Comparison of ENCODE assay signal across 1 cellular context in genomic region chr1:3796215-3797193, GRCh38.
TF ChIP-seq lines count a peak whose summit lies in the region.

Gene LRRC47, minus strand, starts transcription at chr1:3796498. Its CDS starts 22 bp downstream, at chr1:3796476.

TF ChIP-seq in HepG2, 621 proteins besides CTCF, POLR2A, EP300 and RAD21 (continued from another document and continues in another):
- peak; percentile 87 for TF ChIP-seq ZHX2 (IDR thresholded peaks at IDR 0.05; ENCODE audit: low read depth)
- no peak for TF ChIP-seq ZHX2 (CRISPR knock-in tag; IDR thresholded peaks at IDR 0.05; ENCODE audit: borderline replicate concordance)
- peak; percentile 97 for TF ChIP-seq SPEN (CRISPR knock-in tag; IDR thresholded peaks at IDR 0.05; ENCODE audit: low read depth)
- peak; percentile 95 for TF ChIP-seq HOXA3 (CRISPR knock-in tag; IDR thresholded peaks at IDR 0.05)
- no peak for TF ChIP-seq ZNF362 (CRISPR knock-in tag; IDR thresholded peaks at IDR 0.05; ENCODE audit: borderline replicate concordance)
- no peak for TF ChIP-seq ZC3H4 (CRISPR knock-in tag; IDR thresholded peaks at IDR 0.05; ENCODE audit: borderline replicate concordance)
- TF ChIP-seq ZC3H13 (CRISPR knock-in tag; IDR thresholded peaks at IDR 0.05): no peak; the same call in 1 of the 2 replicates
- no peak for TF ChIP-seq U2AF2 (IDR thresholded peaks at IDR 0.05; ENCODE audit: low read depth, low read length)
- no peak for TF ChIP-seq SMYD3 (CRISPR knock-in tag; IDR thresholded peaks at IDR 0.05)
- no peak for TF ChIP-seq CREBL2 (CRISPR knock-in tag; IDR thresholded peaks at IDR 0.05; ENCODE audit: borderline replicate concordance)
- TF ChIP-seq NRL (CRISPR knock-in tag; IDR thresholded peaks at IDR 0.05; ENCODE audit: borderline replicate concordance): no peak
- peak; percentile 98 for TF ChIP-seq U2AF1 (optimal IDR thresholded peaks at IDR 0.05; ENCODE audit: low read depth, low read length)
- no peak; the same call in 1 of the 2 replicates for TF ChIP-seq ZNF335 (CRISPR knock-in tag; IDR thresholded peaks at IDR 0.05)
- TF ChIP-seq ARHGAP35 (CRISPR knock-in tag; IDR thresholded peaks at IDR 0.05; ENCODE audit: borderline replicate concordance): 0 out of 2 replicates have a peak, but pooled peaks have one; percentile 32
- TF ChIP-seq ZNF354B (CRISPR knock-in tag; IDR thresholded peaks at IDR 0.05): no peak
- TF ChIP-seq FOXP1 (IDR thresholded peaks at IDR 0.05): no peak
- peak; percentile 43 for TF ChIP-seq FOXP1 (CRISPR knock-in tag; IDR thresholded peaks at IDR 0.05)
- TF ChIP-seq ARID4A (CRISPR knock-in tag; IDR thresholded peaks at IDR 0.05; ENCODE audit: borderline replicate concordance): peak; percentile 95; the same call in 1 of the 2 replicates
- no peak for TF ChIP-seq GPBP1L1 (CRISPR knock-in tag; IDR thresholded peaks at IDR 0.05)
- TF ChIP-seq NFYB (CRISPR knock-in tag; IDR thresholded peaks at IDR 0.05): 0 out of 2 replicates have a peak, but pooled peaks have one; percentile 26
- no peak for TF ChIP-seq HINFP (CRISPR knock-in tag; IDR thresholded peaks at IDR 0.05; ENCODE audit: low read depth)
- no peak for TF ChIP-seq NPAS2 (CRISPR knock-in tag; IDR thresholded peaks at IDR 0.05; ENCODE audit: borderline replicate concordance)
- TF ChIP-seq ZNF33B (CRISPR knock-in tag; IDR thresholded peaks at IDR 0.05): no peak
- TF ChIP-seq DBP (CRISPR knock-in tag; IDR thresholded peaks at IDR 0.05; ENCODE audit: not compliant biosample characterization): peak; percentile 38
- 0 out of 2 replicates have a peak, but pooled peaks have one; percentile 25 for TF ChIP-seq CHCHD3 (CRISPR knock-in tag; IDR thresholded peaks at IDR 0.05)
- no peak for TF ChIP-seq MLLT10 (CRISPR knock-in tag; IDR thresholded peaks at IDR 0.05)
- TF ChIP-seq ZNF530 (CRISPR knock-in tag; IDR thresholded peaks at IDR 0.05; ENCODE audit: low read depth): no peak
- TF ChIP-seq CSRNP1 (CRISPR knock-in tag; IDR thresholded peaks at IDR 0.05): no peak
- TF ChIP-seq HNF4A (CRISPR knock-in tag; IDR thresholded peaks at IDR 0.05): no peak
- 0 out of 2 replicates have a peak, but pooled peaks have one; percentile 36 for TF ChIP-seq ZNF768 (CRISPR knock-in tag; IDR thresholded peaks at IDR 0.05)
- no peak for TF ChIP-seq ZNF564 (CRISPR knock-in tag; IDR thresholded peaks at IDR 0.05)
- TF ChIP-seq NFKB2 (CRISPR knock-in tag; IDR thresholded peaks at IDR 0.05; ENCODE audit: borderline replicate concordance): peak; percentile 73; the same call in 1 of the 2 replicates
- peak; percentile 90 for TF ChIP-seq DMAP1 (CRISPR knock-in tag; IDR thresholded peaks at IDR 0.05)
- TF ChIP-seq HOXD1 (CRISPR knock-in tag; IDR thresholded peaks at IDR 0.05): no peak
- TF ChIP-seq HMGXB3 (CRISPR knock-in tag; IDR thresholded peaks at IDR 0.05; ENCODE audit: borderline replicate concordance): peak; percentile 37; the same call in 1 of the 2 replicates
